In the genomic region with DNA sequence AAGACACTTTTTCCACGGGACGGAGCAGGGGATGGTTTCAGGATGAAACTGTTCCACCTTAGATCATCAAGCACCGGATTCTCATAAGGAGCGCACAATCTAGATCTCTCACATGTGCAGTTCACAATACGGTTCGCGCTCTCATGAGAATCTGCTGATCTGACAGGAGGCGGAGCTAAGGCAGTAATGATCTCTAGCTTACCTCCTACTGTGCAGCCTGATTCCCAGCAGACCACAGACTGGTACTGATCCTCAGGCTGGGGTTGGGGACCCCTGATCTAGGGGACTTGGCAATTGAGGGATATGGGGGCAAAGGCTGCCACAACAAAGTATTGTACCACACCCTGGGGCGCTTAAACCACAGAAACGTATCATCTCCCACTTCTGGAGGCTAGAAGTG, we compare ENCODE assay signal across 19 cellular contexts.
"Had no signal": no experiment of that assay in that cellular context is flagged by ENCODE, and none has a peak within 500 bp of the region (broad histone marks: within the 10 kb centered on the region; RNA-seq: fewer than 3 reads in every experiment).

No MANE protein-coding gene starts in this region.

- H3K36me3 ChIP-seq: lower lobe of right lung, ovary, sigmoid colon, stomach, thyroid gland, vagina had no signal

- DNase-seq: dorsolateral prefrontal cortex; effector CD4-positive, alpha-beta T cell; left ventricle myocardium superior; lower lobe of right lung; natural killer cell; occipital lobe; ovary; posterior cingulate gyrus; psoas muscle; right cardiac atrium; sigmoid colon; stimulated activated CD4-positive, alpha-beta T cell treated with anti-CD3 and anti-CD28 coated beads, Interleukin-2, amount 100 ng/mL, for 24 hours; stimulated activated CD4-positive, alpha-beta T cell treated with anti-CD3 and anti-CD28 coated beads, Interleukin-4, amount 100 ng/mL, for 24 hours; stimulated activated naive CD4-positive, alpha-beta T cell treated with Interleukin-2 at 50 U/mL for 16 hours; stomach; thyroid gland; trophoblast cell had no signal

- H3K27ac ChIP-seq: dorsolateral prefrontal cortex, lower lobe of right lung, ovary, psoas muscle, sigmoid colon, stomach, thyroid gland, vagina had no signal

- ATAC-seq: left ventricle myocardium superior; lower lobe of right lung; natural killer cell; psoas muscle; right cardiac atrium; stimulated activated effector memory CD8-positive, alpha-beta T cell treated with anti-CD3 and anti-CD28 coated beads, Interleukin-12 subunit alpha, Interleukin-12 subunit beta, amount 100 ng/mL, for 72 hours had no signal

- H3K27me3 ChIP-seq: ovary, sigmoid colon, thyroid gland, vagina had no signal

- H3K4me1 ChIP-seq: lower lobe of right lung, psoas muscle, thyroid gland, vagina had no signal

- H3K4me3 ChIP-seq: dorsolateral prefrontal cortex, lower lobe of right lung, ovary, psoas muscle, sigmoid colon, stomach, thyroid gland, vagina had no signal

- H3K9me3 ChIP-seq: lower lobe of right lung, ovary, psoas muscle, sigmoid colon, stomach, thyroid gland, vagina had no signal
